Comparison of ENCODE assay signal across 9 cellular contexts in genomic region chr1:117128323-117129079, GRCh38. TPM values are rescaled to one million over a fixed set of nuclear protein-coding genes. Genes with fewer than 3 reads are reported as not detected.
A peak's percentile ranks its signal among the peaks of the same experiment; 100 is the strongest.
DNase-seq lines count a peak whose midpoint lies in the region; ATAC-seq and TF ChIP-seq lines count a peak whose summit lies in the region.
"Had no signal": no experiment of that assay in that cellular context is flagged by ENCODE, and none has a peak within 500 bp of the region (broad histone marks: within the 10 kb centered on the region; RNA-seq: fewer than 3 reads in every experiment).

No MANE protein-coding gene starts in this region.

- H3K36me3 Mint-ChIP-seq in endothelial cell (ENCODE audit: low read depth, unreplicated experiment), result no peaks in the 10 kb centered on the region
- H3K36me3 Mint-ChIP-seq in naive thymus-derived CD4-positive, alpha-beta T cell, result no peaks in the 10 kb centered on the region

- no peaks in the 10 kb centered on the region for H3K9me3 Mint-ChIP-seq in endothelial cell (ENCODE audit: unreplicated experiment)
- H3K9me3 Mint-ChIP-seq in naive thymus-derived CD4-positive, alpha-beta T cell, result no peaks in the 10 kb centered on the region

- H3K4me3 Mint-ChIP-seq in endothelial cell (ENCODE audit: unreplicated experiment), result no peak overlapping the region
- no peak overlapping the region for H3K4me3 Mint-ChIP-seq in naive thymus-derived CD4-positive, alpha-beta T cell

- CTCF ChIA-PET in naive thymus-derived CD4-positive, alpha-beta T cell (lab: Charles Lee), result interaction anchor here (0.5 to 1.8 kb wide), 19 partner anchors 9 to 1153 kb away, joined by 3 to 11 read pairs (median 3); partner anchors contain the start of gene TTF2

- no peak overlapping the region for H3K27ac ChIP-seq in naive thymus-derived CD4-positive, alpha-beta T cell (ENCODE audit: low read depth, low read length)

- H3K27me3 Mint-ChIP-seq in endothelial cell (ENCODE audit: unreplicated experiment), result no peaks in the 10 kb centered on the region
- peaks cover 5 to 30% (median 12%) of the 10 kb centered on the region in 5 donors for H3K27me3 Mint-ChIP-seq in naive thymus-derived CD4-positive, alpha-beta T cell

- H3K4me1 ChIP-seq in naive thymus-derived CD4-positive, alpha-beta T cell (ENCODE audit: control insufficient read depth in 2 of 2, insufficient read depth in 2 of 2, low read length in 2 of 2), result no peaks in the 10 kb centered on the region
- H3K4me1 ChIP-seq: HAP-1 had no signal

- no peaks in the 10 kb centered on the region for H3K4me1 Mint-ChIP-seq in endothelial cell (ENCODE audit: unreplicated experiment)
- peaks cover 0 to 5% (median 5%) of the 10 kb centered on the region in 7 donors for H3K4me1 Mint-ChIP-seq in naive thymus-derived CD4-positive, alpha-beta T cell

- no peaks in the 10 kb centered on the region for H3K36me3 ChIP-seq in naive thymus-derived CD4-positive, alpha-beta T cell (ENCODE audit: control insufficient read depth in 2 of 3, insufficient read depth in 3 of 3, low read length in 3 of 3)
- H3K36me3 ChIP-seq: HAP-1 had no signal

- no peak overlapping the region for H3K4me3 ChIP-seq in AG10803 (ENCODE audit: low read length)
- H3K4me3 ChIP-seq in naive thymus-derived CD4-positive, alpha-beta T cell (ENCODE audit: low read length), result no peak overlapping the region
- H3K4me3 ChIP-seq: HAP-1 had no signal

- peak; percentile 61 for ATAC-seq in naive thymus-derived CD4-positive, alpha-beta T cell
- no peak for ATAC-seq in HG03097 (IDR thresholded peaks at IDR 0.05; ENCODE audit: low FRiP score, unreplicated experiment)

- H3K9me3 ChIP-seq in naive thymus-derived CD4-positive, alpha-beta T cell (ENCODE audit: control insufficient read depth in 2 of 3, low read length in 3 of 3), result no peaks in the 10 kb centered on the region
- H3K9me3 ChIP-seq: HAP-1 had no signal

- H3K27ac Mint-ChIP-seq in endothelial cell (ENCODE audit: unreplicated experiment), result no peak overlapping the region
- H3K27ac Mint-ChIP-seq in naive thymus-derived CD4-positive, alpha-beta T cell, result no peak overlapping the region

- intact Hi-C loops in naive thymus-derived CD4-positive, alpha-beta T cell (cut with micrococcal nuclease), result loop anchor here (1.0 to 10.0 kb wide), 10 partner anchors 60 to 989 kb away; no protein-coding TSS in a partner anchor

- POLR2A ChIA-PET in naive thymus-derived CD4-positive, alpha-beta T cell (lab: Charles Lee), result interaction anchor here (0.6 to 1.1 kb wide), 3 partner anchors 9 to 834 kb away, joined by 3 to 4 read pairs (median 3); no protein-coding TSS in a partner anchor

- TF ChIP-seq CTCF in AG10803 (conservative IDR thresholded peaks at IDR 0.05; ENCODE audit: low read length), result peak; percentile 64
- TF ChIP-seq CTCF in GM20000 (IDR thresholded peaks at IDR 0.05; ENCODE audit: extremely low read depth, missing control alignments), result peak; percentile 41
- peak; percentile 52 for TF ChIP-seq CTCF in endothelial cell (IDR thresholded peaks at IDR 0.05; ENCODE audit: unreplicated experiment)

- no peaks in the 10 kb centered on the region for H3K27me3 ChIP-seq in naive thymus-derived CD4-positive, alpha-beta T cell (ENCODE audit: control insufficient read depth in 2 of 2, insufficient read depth in 2 of 2, low read length in 2 of 2)

- DNase-seq in AG10803 (ENCODE audit: low read depth) (peak; percentile 46), GM20000 (ENCODE audit: low spot score) (peak; percentile 47), NCI-H82 treated with DMSO at 0.1 percent for 48 hours (lab: John Stamatoyannopoulos, UW; ENCODE audit: unreplicated experiment) (peak; percentile 32), endothelial cell (ENCODE audit: low spot score) (no peak), GDM1 (lab: John Stamatoyannopoulos, UW) (no peak)
- peak in 5 of 9 donors; percentile 24 to 42 (median 31) for DNase-seq in naive thymus-derived CD4-positive, alpha-beta T cell
- DNase-seq in activated CD8-positive, alpha-beta memory T cell treated with anti-CD3 and anti-CD28 coated beads for 24 hours, result no peak

RNA-seq across cellular contexts. Expression of gene TRIM45, which starts 7.0 kb away (rescaled TPM):
- total RNA-seq in endothelial cell (ENCODE audit: unreplicated experiment), result 7.0 TPM
- total RNA-seq in naive thymus-derived CD4-positive, alpha-beta T cell, result under 1 TPM in 4 of 5 experiments, not detected in 1; 0.24 to 0.94 (median 0.38) TPM
- not detected for polyA plus RNA-seq in naive thymus-derived CD4-positive, alpha-beta T cell

Comparison
In these comparisons a context has a peak if more than half of its experiments do, and no peak if none do; other contexts are left out.
1. DNase-seq: peak in AG10803 (single experiment), GM20000 (single experiment), NCI-H82 treated with DMSO at 0.1 percent for 48 hours (single experiment) and naive thymus-derived CD4-positive, alpha-beta T cell (5 of 9); none in endothelial cell (single experiment), activated CD8-positive, alpha-beta memory T cell treated with anti-CD3 and anti-CD28 coated beads for 24 hours (single experiment) and GDM1 (single experiment).
2. Peak in every context shown above with its lines, with median percentiles within 50 percentile points of each other: CTCF ChIP-seq.